ENCODE assay signal across 26 cellular contexts in genomic region chr1:176533020-176533419, GRCh38.
"Had no signal": no experiment of that assay in that cellular context is flagged by ENCODE, and none has a peak within 500 bp of the region (broad histone marks: within the 10 kb centered on the region; RNA-seq: fewer than 3 reads in every experiment).

No MANE protein-coding gene starts in this region.

- H3K27ac ChIP-seq: left ventricle myocardium inferior, parathyroid adenoma, psoas muscle, right atrium auricular region, tibial nerve, upper lobe of left lung, vagina had no signal

- H3K4me1 ChIP-seq: left ventricle myocardium inferior, parathyroid adenoma, psoas muscle, right atrium auricular region, tibial nerve, upper lobe of left lung, vagina had no signal

- H3K9me3 ChIP-seq: left ventricle myocardium inferior, mucosa of descending colon, psoas muscle, right atrium auricular region, right lobe of liver, upper lobe of left lung, vagina had no signal

- DNase-seq: hippocampal formation; immature natural killer cell; kidney glomerular epithelial cell; left colon; left ventricle myocardium inferior; midbrain; mucosa of descending colon; naive thymus-derived CD4-positive, alpha-beta T cell; nucleus accumbens; psoas muscle; right lobe of liver; stimulated activated CD4-positive, alpha-beta T cell treated with anti-CD3 and anti-CD28 coated beads, Interleukin-1b, Interleukin-23, amount 100 ng/mL, for 48 hours; stimulated activated CD4-positive, alpha-beta T cell treated with anti-CD3 and anti-CD28 coated beads, Interleukin-2, amount 100 ng/mL, for 48 hours; stimulated activated CD4-positive, alpha-beta T cell treated with anti-CD3 and anti-CD28 coated beads, Interleukin-4, amount 100 ng/mL, for 4 hours; stimulated activated CD8-positive, alpha-beta memory T cell treated with anti-CD3 and anti-CD28 coated beads, Interleukin-4, amount 100 ng/mL, for 48 hours; stimulated activated naive CD4-positive, alpha-beta T cell treated with Interleukin-2 at 50 U/mL for 16 hours; stimulated activated naive CD8-positive, alpha-beta T cell treated with anti-CD3 and anti-CD28 coated beads, Interleukin-15, amount 100 ng/mL, for 72 hours; upper lobe of left lung had no signal

- H3K4me3 ChIP-seq: left ventricle myocardium inferior, lung, mucosa of descending colon, psoas muscle, right atrium auricular region, right lobe of liver, smooth muscle cell, tibial nerve, upper lobe of left lung, vagina had no signal

- H3K27me3 ChIP-seq: right atrium auricular region, right lobe of liver, tibial nerve, upper lobe of left lung, vagina had no signal

- H3K36me3 ChIP-seq: left ventricle myocardium inferior, right atrium auricular region, right lobe of liver, tibial nerve, upper lobe of left lung, vagina had no signal

- ATAC-seq: left colon; mucosa of descending colon; naive thymus-derived CD4-positive, alpha-beta T cell; natural killer cell treated with Interleukin-12 subunit alpha and Interleukin-12 subunit beta and Interleukin-15 and Interleukin-18, amount 100 ng/mL, for 72 hours; psoas muscle; right lobe of liver; stimulated activated memory B cell treated with anti-CD40 and anti-IgM and Interleukin-4, amounts not matched to agents 10 μg/mL and 1 μg/mL and 100 μg/mL, for 72 hours; stimulated activated naive CD8-positive, alpha-beta T cell treated with anti-CD3 and anti-CD28 coated beads, Interleukin-15, amount 100 ng/mL, for 72 hours had no signal
